ENCODE assay signal across 3 cellular contexts in the genomic region with DNA sequence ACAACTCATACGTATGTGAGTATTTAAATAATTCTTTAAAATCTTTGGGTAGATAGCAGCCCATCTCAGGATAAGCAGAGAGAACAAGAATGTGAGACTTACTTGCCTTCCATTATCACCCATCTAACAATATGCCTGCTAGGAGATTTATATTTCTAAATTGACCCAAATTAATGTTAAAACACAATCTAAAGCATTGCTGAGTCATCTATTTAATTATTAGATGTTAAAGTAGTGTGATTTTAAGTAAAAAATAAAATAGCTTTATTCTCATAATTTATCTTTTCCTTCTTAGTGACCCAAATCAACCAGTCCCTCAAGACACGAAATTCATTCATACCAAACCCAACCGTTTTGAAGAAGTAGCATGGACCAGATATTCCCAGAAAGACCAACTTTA.
TF ChIP-seq lines count a peak whose summit lies in the region.

No MANE protein-coding gene starts in this region.

TF ChIP-seq in A549, 52 proteins besides CTCF, POLR2A, EP300 and RAD21:
- TF ChIP-seq MAFK (IDR thresholded peaks at IDR 0.05; ENCODE audit: partially characterized antibody) (peak; percentile 53), CHD2 (IDR thresholded peaks at IDR 0.05; ENCODE audit: low read length, partially characterized antibody) (no peak), TP53 (CRISPR knock-in tag; IDR thresholded peaks at IDR 0.05) (no peak)

TF ChIP-seq in IMR-90, 13 proteins besides CTCF, POLR2A, EP300 and RAD21:
- no peak for TF ChIP-seq MXI1 (IDR thresholded peaks at IDR 0.05; ENCODE audit: borderline replicate concordance, low read depth, low read length)
- TF ChIP-seq FOS (IDR thresholded peaks at IDR 0.05; ENCODE audit: low read depth, low read length): no peak
- peak; percentile 82 for TF ChIP-seq MAFK (IDR thresholded peaks at IDR 0.05; ENCODE audit: low read depth, low read length)
- TF ChIP-seq RCOR1 (IDR thresholded peaks at IDR 0.05; ENCODE audit: insufficient replicate concordance, low read length): no peak
- no peak for TF ChIP-seq CEBPB (IDR thresholded peaks at IDR 0.05; ENCODE audit: low read depth, low read length)

TF ChIP-seq in K562, 482 proteins besides CTCF, POLR2A, EP300 and RAD21 (continued from another document):
- TF ChIP-seq MAFK (IDR thresholded peaks at IDR 0.05; ENCODE audit: low read length): peak; percentile 26; the same call in 1 of the 2 replicates
- 0 out of 2 replicates have a peak, but pooled peaks have one; percentile 31 for TF ChIP-seq MAFG (tag; conservative IDR thresholded peaks at IDR 0.05)
- no peak for TF ChIP-seq NBN (IDR thresholded peaks at IDR 0.05; ENCODE audit: low read depth)
- no peak for TF ChIP-seq POLR2AphosphoS5 (IDR thresholded peaks at IDR 0.05; ENCODE audit: control insufficient read depth, insufficient read depth, low read depth, low read length)
- TF ChIP-seq, protein P1, sequence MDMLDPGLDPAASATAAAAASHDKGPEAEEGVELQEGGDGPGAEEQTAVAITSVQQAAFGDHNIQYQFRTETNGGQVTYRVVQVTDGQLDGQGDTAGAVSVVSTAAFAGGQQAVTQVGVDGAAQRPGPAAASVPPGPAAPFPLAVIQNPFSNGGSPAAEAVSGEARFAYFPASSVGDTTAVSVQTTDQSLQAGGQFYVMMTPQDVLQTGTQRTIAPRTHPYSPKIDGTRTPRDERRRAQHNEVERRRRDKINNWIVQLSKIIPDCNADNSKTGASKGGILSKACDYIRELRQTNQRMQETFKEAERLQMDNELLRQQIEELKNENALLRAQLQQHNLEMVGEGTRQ (CRISPR knock-in tag; IDR thresholded peaks at IDR 0.05): no peak
- no peak for TF ChIP-seq ADNP (tag; IDR thresholded peaks at IDR 0.05)
- no peak for TF ChIP-seq ZFP36 (IDR thresholded peaks at IDR 0.05; ENCODE audit: low read depth, low read length, partially characterized antibody)
- TF ChIP-seq ILK (tag; IDR thresholded peaks at IDR 0.05; ENCODE audit: borderline replicate concordance, low read depth): no peak
- TF ChIP-seq NELFE (IDR thresholded peaks at IDR 0.05; ENCODE audit: insufficient read depth, insufficient read length): no peak
- TF ChIP-seq MAFF (IDR thresholded peaks at IDR 0.05; ENCODE audit: low read length): peak; percentile 26; the same call in 1 of the 2 replicates
TF ChIP-seq in K562: peak in this region for 4.
